ENCODE assay signal across 8 cellular contexts in genomic region chr10:69319911-69320316, GRCh38. TPM values are rescaled to one million over a fixed set of nuclear protein-coding genes. Genes with fewer than 3 reads are reported as not detected.
DNase-seq lines count a peak whose midpoint lies in the region; ATAC-seq, FAIRE-seq and TF ChIP-seq lines count a peak whose summit lies in the region.

No MANE protein-coding gene starts in this region.

- no peak for TF ChIP-seq CTCF in GM12878 (IDR thresholded peaks at IDR 0.05 in 2 of 3, conservative IDR thresholded peaks at IDR 0.05 in 1 of 3; ENCODE audit: control insufficient read depth in 2 of 3, extremely low read depth in 1 of 3, insufficient read depth in 1 of 3, low read depth in 3 of 3, low read length in 3 of 3)
- no peak for TF ChIP-seq CTCF in lower lobe of right lung (IDR thresholded peaks at IDR 0.05)
- TF ChIP-seq CTCF in upper lobe of left lung (IDR thresholded peaks at IDR 0.05), result no peak
- TF ChIP-seq CTCF in foreskin keratinocyte (conservative IDR thresholded peaks at IDR 0.05), result no peak

- no peaks in the 10 kb centered on the region for H3K36me3 Mint-ChIP-seq in activated T-cell treated with anti-CD3 and anti-CD28 coated beads, Interleukin-2, amount 50 U/mL, for 4 hours (ENCODE audit: insufficient read depth)

- H3K4me2 ChIP-seq in GM12878 (ENCODE audit: control insufficient read depth, insufficient read depth), result peak overlapping the region; percentile 84

- no peak for FAIRE-seq in GM12878 (lab: Jason Lieb, UNC)

- peaks cover 21% of the 10 kb centered on the region for H3K4me1 ChIP-seq in GM12878 (ENCODE audit: control insufficient read depth, insufficient read depth, low read length)
- H3K4me1 ChIP-seq in lower lobe of right lung, result peaks cover 55% of the 10 kb centered on the region
- H3K4me1 ChIP-seq in upper lobe of left lung, result peaks cover 34 to 51% (median 36%) of the 10 kb centered on the region in 4 donors
- peaks cover 7% of the 10 kb centered on the region for H3K4me1 ChIP-seq in foreskin keratinocyte

- POLR2A ChIA-PET in GM12878 (lab: Charles Lee), result interaction anchor here (1.5 to 4.2 kb wide), 4 partner anchors 8 to 25 kb away, joined by 4 to 27 read pairs (median 6); no protein-coding TSS in a partner anchor

- TSS peak; percentile 44 for BruUV-seq in GM12878 (replicated peaks; lab: Mats Ljungman, UMichigan)

- no peaks in the 10 kb centered on the region for H3K9me3 Mint-ChIP-seq in activated T-cell treated with anti-CD3 and anti-CD28 coated beads, Interleukin-2, amount 50 U/mL, for 4 hours

- peaks cover 52% of the 10 kb centered on the region for H3K4me1 Mint-ChIP-seq in activated T-cell treated with anti-CD3 and anti-CD28 coated beads, Interleukin-2, amount 50 U/mL, for 4 hours (ENCODE audit: low read depth)

- TF ChIP-seq EP300 in GM12878 (IDR thresholded peaks at IDR 0.05; ENCODE audit: borderline replicate concordance in 1 of 2, control insufficient read depth in 1 of 2, low read depth in 2 of 2, low read length in 2 of 2) (no peak), upper lobe of left lung (IDR thresholded peaks at IDR 0.05) (no peak)

- H4K20me1 ChIP-seq in GM12878 (ENCODE audit: control insufficient read depth, insufficient read depth), result peaks cover 4% of the 10 kb centered on the region

- no peak for DNase-seq in activated T-cell treated with anti-CD3 and anti-CD28 coated beads, Interleukin-2, amount 50 U/mL, for 4 hours
- DNase-seq in activated T-cell treated with anti-CD3 and anti-CD28 coated beads for 4 hours (no peak), GM12878 (ENCODE audit: low read depth, low spot score) (no peak), lower lobe of right lung (no peak), upper lobe of left lung (no peak), foreskin keratinocyte (no peak), NCI-H510A (lab: John Stamatoyannopoulos, UW) (no peak), hippocampal formation (lab: John Stamatoyannopoulos, UW) (no peak)

- in situ Hi-C loops in GM12878 (cut with MboI), result no loop called here

- H3K4me3 ChIP-seq in GM12878, result peak overlapping the region; percentile 93
- peak overlapping the region; percentile 98 for H3K4me3 ChIP-seq in lower lobe of right lung
- H3K4me3 ChIP-seq in upper lobe of left lung, result peak overlapping the region; percentile 79 to 99 (median 86)

- peak overlapping the region; percentile 77 for H3K9ac ChIP-seq in GM12878 (ENCODE audit: control insufficient read depth, insufficient read depth, low read length)

- 7% methylated on average over 7 of the region's 7 CpGs for WGBS in GM12878 (ENCODE audit: insufficient coverage, insufficient replicate concordance, low lambda C conversion rate, missing lambda C conversion rate)
- 46 to 53% methylated on average over 3 to 7 of the region's 7 CpGs for WGBS in upper lobe of left lung, 2 donors

- peak overlapping the region; percentile 98 for H3K4me3 Mint-ChIP-seq in activated T-cell treated with anti-CD3 and anti-CD28 coated beads, Interleukin-2, amount 50 U/mL, for 4 hours

- no peak for ATAC-seq in activated T-cell treated with anti-CD3 and anti-CD28 coated beads, Interleukin-2, amount 50 U/mL, for 4 hours
- no peak for ATAC-seq in GM12878
- ATAC-seq in lower lobe of right lung, result no peak
- no peak for ATAC-seq in upper lobe of left lung (ENCODE audit: low FRiP score in 2 of 2)
- ATAC-seq in foreskin keratinocyte, result no peak

- no peaks in the 10 kb centered on the region for H3K27me3 ChIP-seq in GM12878 (replicated peaks in 1 of 2; ENCODE audit: control insufficient read depth in 2 of 2, insufficient read depth in 2 of 2, low read length in 1 of 2)
- no peaks in the 10 kb centered on the region for H3K27me3 ChIP-seq in lower lobe of right lung (ENCODE audit: low read depth)
- H3K27me3 ChIP-seq in upper lobe of left lung, result no peaks in the 10 kb centered on the region
- H3K27me3 ChIP-seq in foreskin keratinocyte, result no peaks in the 10 kb centered on the region

- H3K79me2 ChIP-seq in GM12878 (ENCODE audit: control insufficient read depth, insufficient read depth, low read length), result peaks cover 53% of the 10 kb centered on the region

- intact Hi-C loops in GM12878 (cut with micrococcal nuclease; ENCODE audit: unreplicated experiment) (loop anchor here (10.0 kb wide), 1 partner anchor 325 kb away; no protein-coding TSS in a partner anchor), lower lobe of right lung (cut with DNase I) (no loop called here)

- H2AFZ ChIP-seq in GM12878 (ENCODE audit: control insufficient read depth, low read depth, low read length), result 0 out of 2 replicates have a peak overlapping the region, but pooled peaks have one; percentile 32

- H3K27ac ChIP-seq in GM12878 (ENCODE audit: control insufficient read depth, insufficient read depth), result peak overlapping the region; percentile 75
- H3K27ac ChIP-seq in lower lobe of right lung, result peak overlapping the region; percentile 97
- peak overlapping the region; percentile 91 to 96 (median 94) for H3K27ac ChIP-seq in upper lobe of left lung
- H3K27ac ChIP-seq in foreskin keratinocyte, result no peak overlapping the region

- TF ChIP-seq RAD21 in GM12878 (IDR thresholded peaks at IDR 0.05; ENCODE audit: insufficient read depth, low read depth, low read length), result no peak

- TF ChIP-seq POLR2A in GM12878 (IDR thresholded peaks at IDR 0.05; ENCODE audit: low read depth, low read length) (no peak), upper lobe of left lung (IDR thresholded peaks at IDR 0.05) (no peak)

- CTCF ChIA-PET in GM12878 (lab: Yijun Ruan, JAX), result interaction anchor here (1.0 to 3.8 kb wide), 5 partner anchors 8 to 84 kb away, joined by 3 to 23 read pairs (median 4); no protein-coding TSS in a partner anchor

- no peaks in the 10 kb centered on the region; a peak in 1 of 4 replicates for H3K36me3 ChIP-seq in GM12878 (ENCODE audit: control insufficient read depth in 2 of 2, insufficient read depth in 2 of 2, low read length in 1 of 2)
- no peaks in the 10 kb centered on the region for H3K36me3 ChIP-seq in lower lobe of right lung
- no peaks in the 10 kb centered on the region for H3K36me3 ChIP-seq in upper lobe of left lung

- no peaks in the 10 kb centered on the region for H3K27me3 Mint-ChIP-seq in activated T-cell treated with anti-CD3 and anti-CD28 coated beads, Interleukin-2, amount 50 U/mL, for 4 hours (ENCODE audit: low read depth)

- RAD21 ChIA-PET in GM12878 (lab: Charles Lee; ENCODE audit: unreplicated experiment), result interaction anchor here (0.7 to 1.0 kb wide), 2 partner anchors 8 to 25 kb away, joined by 4 to 5 read pairs; no protein-coding TSS in a partner anchor

- SMC1A ChIA-PET in GM12878 (lab: Charles Lee; ENCODE audit: uncharacterized antibody, unreplicated experiment), result interaction anchor here (0.7 to 4.6 kb wide), 4 partner anchors 8 to 147 kb away, joined by 3 to 24 read pairs (median 4); no protein-coding TSS in a partner anchor

- H3K9me3 ChIP-seq in GM12878 (replicated peaks; ENCODE audit: control insufficient read depth, insufficient read depth, low read length) (no peaks in the 10 kb centered on the region), lower lobe of right lung (no peaks in the 10 kb centered on the region), upper lobe of left lung (no peaks in the 10 kb centered on the region)

TF ChIP-seq in GM12878, 131 proteins besides CTCF, POLR2A, EP300 and RAD21 (continues in another document):
- no peak for TF ChIP-seq SREBF2 (IDR thresholded peaks at IDR 0.05; ENCODE audit: low read length)
- TF ChIP-seq TCF12 (IDR thresholded peaks at IDR 0.05; ENCODE audit: low read depth, low read length), result no peak
- no peak for TF ChIP-seq CREM (IDR thresholded peaks at IDR 0.05; ENCODE audit: low read depth)
- TF ChIP-seq USF1 (IDR thresholded peaks at IDR 0.05; ENCODE audit: borderline replicate concordance, extremely low read length, insufficient read depth, low read depth, low read length), result no peak
- TF ChIP-seq PAX5 (IDR thresholded peaks at IDR 0.05; ENCODE audit: borderline replicate concordance, low read depth, low read length), result no peak

RNA-seq across cellular contexts. Expression of gene HK1, which starts 41.6 kb away (rescaled TPM):
- total RNA-seq in activated T-cell treated with anti-CD3 and anti-CD28 coated beads, Interleukin-2, amount 50 U/mL, for 4 hours, result 100 to 1,000 TPM; 147 to 169 (median 165) TPM
- total RNA-seq in GM12878 (2013; cell fraction: nucleolus; rRNA removed), result 34.0 and 34.9 TPM in 2 replicates
- total RNA-seq in GM12878 (2014; rRNA removed), result 51.3 and 52.9 TPM in 2 replicates
- 30.4 and 31.8 TPM in 2 replicates for total RNA-seq in GM12878 (2014; rRNA removed; fragmentation: Illumina TruSeq; extraction: Trizol)
- 66.8 and 74.0 TPM in 2 replicates for total RNA-seq in GM12878 (2021)
- polyA plus RNA-seq in GM12878 (2011; ENCODE audit: low read depth), result 45.7 TPM
- 25.6 and 36.6 TPM in 2 replicates for polyA plus RNA-seq in GM12878 (2011; rRNA removed)
- polyA plus RNA-seq in GM12878 (2011; cell fraction: cytosol; rRNA removed), result 38.0 and 43.8 TPM in 2 replicates
- 35.1 and 43.0 TPM in 2 replicates for polyA plus RNA-seq in GM12878 (2011; cell fraction: nucleus; rRNA removed)
- polyA plus RNA-seq in GM12878 (2012), result 64.1 and 66.2 TPM in 2 replicates
- 55.6 and 59.2 TPM in 2 replicates for polyA plus RNA-seq in GM12878 (2014; fragmentation: Illumina TruSeq; extraction: Trizol)
- polyA plus RNA-seq in GM12878 (2014; fragmentation: Nextera tagmentation; extraction: Ambion mirVana), result 1 to 10 TPM; 3.4 to 6.6 TPM
- polyA plus RNA-seq in GM12878 (2014; rRNA removed), result 40.3 and 43.4 TPM in 2 replicates
- 10 to 100 TPM; 75.7 to 77.3 TPM for polyA plus RNA-seq in GM12878 (2016; fragmentation: Nextera tagmentation; extraction: Ambion mirVana)
- 63.3 and 68.7 TPM in 2 replicates for polyA minus RNA-seq in GM12878 (2011; rRNA and poly(A)+ RNA removed)
- 19.8 and 22.1 TPM in 2 replicates for polyA minus RNA-seq in GM12878 (2011; cell fraction: cytosol; rRNA and poly(A)+ RNA removed)
- 12.8 and 16.7 TPM in 2 replicates for polyA minus RNA-seq in GM12878 (2011; cell fraction: nucleus; rRNA and poly(A)+ RNA removed)
- total RNA-seq in lower lobe of right lung, result 85.1 TPM
- total RNA-seq in upper lobe of left lung, result 10 to 100 TPM; 60.8 to 98.5 (median 88.9) TPM
- total RNA-seq in foreskin keratinocyte, result 73.2 and 109 TPM in 2 replicates
- polyA plus RNA-seq in foreskin keratinocyte, result 57.8 and 79.6 TPM in 2 replicates
